In the genomic region with DNA sequence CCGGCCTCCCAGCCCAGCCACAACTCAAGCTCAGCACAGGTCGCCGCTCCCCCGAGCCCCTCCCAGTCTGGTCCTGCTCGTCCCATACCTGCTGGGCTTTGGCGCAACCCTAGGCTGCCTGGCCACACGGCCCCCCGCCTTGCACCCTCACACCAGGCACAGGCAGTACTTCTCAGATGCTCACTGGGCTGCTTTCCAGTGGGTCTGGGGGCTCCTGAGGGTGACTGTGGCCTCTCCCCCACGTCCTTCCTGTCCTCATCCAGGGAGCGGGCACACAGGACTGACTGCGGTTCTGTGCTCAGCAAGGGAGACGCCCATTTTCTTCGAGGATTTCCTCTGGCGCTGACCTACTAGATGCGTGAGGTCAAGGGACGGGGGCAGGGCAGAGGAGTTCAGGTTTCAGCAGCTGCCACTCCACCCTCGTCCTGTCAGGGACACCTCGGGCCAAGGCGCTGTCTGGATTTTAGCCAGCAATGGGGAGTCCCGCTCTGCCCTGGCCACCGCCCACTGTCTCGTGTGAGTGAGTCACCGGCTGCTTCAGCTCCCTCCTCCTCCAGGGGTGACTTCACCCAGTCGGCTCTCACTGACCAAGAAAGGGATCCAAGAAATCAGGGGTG, we compare ENCODE assay signal across 8 cellular contexts.
DNase-seq lines count a peak whose midpoint lies in the region; ATAC-seq and TF ChIP-seq lines count a peak whose summit lies in the region.

No MANE protein-coding gene starts in this region.

- ATAC-seq in GM21367 (IDR thresholded peaks at IDR 0.05; ENCODE audit: unreplicated experiment), result peak; percentile 73

- peaks cover 17 to 24% of the 10 kb centered on the region in 2 donors for H3K36me3 Mint-ChIP-seq in CD14-positive monocyte

- H3K4me1 Mint-ChIP-seq in CD14-positive monocyte, result peaks cover 15% of the 10 kb centered on the region

- DNase-seq in CD14-positive monocyte (ENCODE audit: low spot score) (peak; percentile 100), HUDEP-2 (lab: John Stamatoyannopoulos, UW; ENCODE audit: unreplicated experiment in 76 of 76) (peak in 75 of 76 experiments; percentile 3 to 98 (median 94)), cerebellar cortex (ENCODE audit: low spot score) (peak; percentile 82), kidney tubule cell (ENCODE audit: low spot score) (peak; percentile 99), NCI-H2171 (lab: John Stamatoyannopoulos, UW) (no peak)
- peak; percentile 5 for DNase-seq in activated CD4-positive, CD25-positive, alpha-beta regulatory T cell treated with anti-CD3 and anti-CD28 coated beads, Interleukin-2, amount 50 U/mL, for 16 hours (ENCODE audit: low read depth, low spot score)
- peak; percentile 27 to 32 for DNase-seq in stimulated activated CD4-positive, alpha-beta T cell treated with anti-CD3 and anti-CD28 coated beads, Interleukin-1b, Interleukin-23, amount 100 ng/mL, for 4 hours (ENCODE audit: low read depth in 2 of 2)

- H3K4me3 Mint-ChIP-seq in CD14-positive monocyte, result peak overlapping the region; percentile 64 to 79

- H3K9me3 Mint-ChIP-seq in CD14-positive monocyte, result no peaks in the 10 kb centered on the region

- no peak for TF ChIP-seq CTCF in CD14-positive monocyte (IDR thresholded peaks at IDR 0.05)

- H3K27ac Mint-ChIP-seq in CD14-positive monocyte, result peak overlapping the region; percentile 83 to 95 (median 91)

- intact Hi-C loops in CD14-positive monocyte (cut with micrococcal nuclease), result no loop called here

- H3K27me3 Mint-ChIP-seq in CD14-positive monocyte (ENCODE audit: low read depth in 3 of 3), result peaks cover 0 to 8% (median 4%) of the 10 kb centered on the region in 3 donors
